Comparison of ENCODE assay signal across 29 cellular contexts in the genomic region with DNA sequence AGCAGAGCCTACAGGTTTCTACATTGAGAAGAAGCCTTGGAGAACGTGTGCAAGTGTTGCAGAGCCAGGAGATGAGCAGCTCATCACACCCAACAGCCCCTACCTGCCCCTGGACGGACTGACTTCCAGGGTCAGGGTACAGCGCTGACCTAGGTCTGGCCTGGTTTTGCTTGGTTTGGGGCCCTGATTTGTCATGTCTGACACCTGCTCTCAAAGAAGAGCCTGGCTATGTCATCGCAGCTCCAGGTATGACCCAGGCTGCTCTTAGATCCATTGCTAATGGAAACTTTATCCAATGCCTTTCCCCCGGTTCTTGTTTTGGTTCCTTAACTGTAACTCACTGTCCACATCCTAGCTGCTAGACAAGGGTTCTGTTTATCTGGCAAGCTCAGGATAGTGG.
"Had no signal": no experiment of that assay in that cellular context is flagged by ENCODE, and none has a peak within 500 bp of the region (broad histone marks: within the 10 kb centered on the region; RNA-seq: fewer than 3 reads in every experiment).

No MANE protein-coding gene starts in this region.

- H3K9me3 ChIP-seq: ovary, psoas muscle, spleen, suprapubic skin, testis, tibial artery, transverse colon, upper lobe of left lung, vagina had no signal

- ATAC-seq: psoas muscle; right cardiac atrium; sciatic nerve; stimulated activated memory B cell treated with anti-CD40 and anti-IgM and Interleukin-4, amounts not matched to agents 10 μg/mL and 1 μg/mL and 100 μg/mL, for 72 hours; stimulated activated naive CD8-positive, alpha-beta T cell treated with anti-CD3 and anti-CD28 coated beads, Interleukin-15, amount 100 ng/mL, for 72 hours; stimulated activated naive CD8-positive, alpha-beta T cell treated with anti-CD3 and anti-CD28 coated beads, Interleukin-15, Interleukin-2, amounts not matched to agents 100 U/mL and 50 U/mL, for 24 hours had no signal

- H2AFZ ChIP-seq: parathyroid adenoma had no signal

- H3K4me1 ChIP-seq: parathyroid adenoma, psoas muscle, spleen, suprapubic skin, testis, tibial artery, vagina had no signal

- H3K27me3 ChIP-seq: neural progenitor cell, ovary, suprapubic skin, testis, tibial artery, transverse colon, upper lobe of left lung, vagina had no signal

- H3K27ac ChIP-seq: ovary, parathyroid adenoma, psoas muscle, skin epidermis, spleen, suprapubic skin, testis, tibial artery, upper lobe of left lung, vagina had no signal

- H3K4me3 ChIP-seq: neural progenitor cell, ovary, psoas muscle, skin epidermis, smooth muscle cell, spleen, suprapubic skin, testis, tibial artery, transverse colon, upper lobe of left lung, vagina had no signal

- H3K36me3 ChIP-seq: neural progenitor cell, ovary, spleen, suprapubic skin, tibial artery, transverse colon, upper lobe of left lung, vagina had no signal

- DNase-seq: natural killer cell; occipital lobe; ovary; posterior cingulate gyrus; psoas muscle; right cardiac atrium; spleen; stimulated activated CD4-positive, alpha-beta T cell treated with anti-CD3 and anti-CD28 coated beads, Interleukin-12 subunit alpha, Interleukin-12 subunit beta, amount 100 ng/mL, for 4 hours; stimulated activated CD4-positive, alpha-beta T cell treated with anti-CD3 and anti-CD28 coated beads, Interleukin-1b, Interleukin-23, amount 100 ng/mL, for 48 hours; stimulated activated CD4-positive, alpha-beta T cell treated with anti-CD3 and anti-CD28 coated beads, Interleukin-4, amount 100 ng/mL, for 1 hour; stimulated activated CD4-positive, alpha-beta T cell treated with anti-CD3 and anti-CD28 coated beads, Interleukin-4, amount 100 ng/mL, for 4 hours; stimulated activated CD8-positive, alpha-beta memory T cell treated with anti-CD3 and anti-CD28 coated beads, Interleukin-4, amount 100 ng/mL, for 48 hours; stimulated activated naive CD4-positive, alpha-beta T cell; stimulated activated naive CD8-positive, alpha-beta T cell treated with anti-CD3 and anti-CD28 coated beads, Interleukin-15, amount 100 ng/mL, for 72 hours; stimulated activated naive CD8-positive, alpha-beta T cell treated with anti-CD3 and anti-CD28 coated beads, Interleukin-15, Interleukin-2, amounts not matched to agents 100 U/mL and 50 U/mL, for 24 hours; substantia nigra; testis; tibial artery; transverse colon; upper lobe of left lung had no signal

- H3K79me2 ChIP-seq: parathyroid adenoma had no signal

- FAIRE-seq: urothelium cell line had no signal

- H3K9ac ChIP-seq: neural progenitor cell, parathyroid adenoma had no signal
